ENCODE assay signal across 1 cellular context in the genomic region with DNA sequence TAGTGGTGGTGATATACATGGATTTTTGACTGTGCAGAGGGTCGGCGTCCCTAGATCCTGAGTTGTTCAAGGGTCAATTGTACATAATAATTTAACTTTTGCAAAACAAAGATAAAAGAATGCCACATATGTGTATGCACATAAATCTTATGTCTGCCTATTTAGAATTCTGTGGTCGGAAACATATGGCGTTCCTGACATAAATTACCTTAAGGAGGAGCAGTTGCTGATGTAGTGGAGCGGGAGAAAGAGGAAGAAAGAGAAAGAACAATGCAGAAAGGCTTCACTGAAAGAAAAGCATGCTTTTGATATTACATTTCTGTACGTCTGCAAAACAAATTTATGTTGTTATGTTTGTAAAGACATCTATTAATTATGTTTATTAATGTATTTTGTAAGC.
TF ChIP-seq lines count a peak whose summit lies in the region.

No MANE protein-coding gene starts in this region.

TF ChIP-seq in K562, 482 proteins besides CTCF, POLR2A, EP300 and RAD21:
- TF ChIP-seq TEAD4 (IDR thresholded peaks at IDR 0.05; ENCODE audit: low read length): peak; percentile 72; the same call in 1 of the 2 replicates
- no peak for TF ChIP-seq TEAD4 (CRISPR knock-in tag; IDR thresholded peaks at IDR 0.05; ENCODE audit: borderline replicate concordance)
- TF ChIP-seq ZNF583 (CRISPR knock-in tag; IDR thresholded peaks at IDR 0.05): no peak
- TF ChIP-seq GATAD2A (IDR thresholded peaks at IDR 0.05): no peak
- TF ChIP-seq, protein P1, sequence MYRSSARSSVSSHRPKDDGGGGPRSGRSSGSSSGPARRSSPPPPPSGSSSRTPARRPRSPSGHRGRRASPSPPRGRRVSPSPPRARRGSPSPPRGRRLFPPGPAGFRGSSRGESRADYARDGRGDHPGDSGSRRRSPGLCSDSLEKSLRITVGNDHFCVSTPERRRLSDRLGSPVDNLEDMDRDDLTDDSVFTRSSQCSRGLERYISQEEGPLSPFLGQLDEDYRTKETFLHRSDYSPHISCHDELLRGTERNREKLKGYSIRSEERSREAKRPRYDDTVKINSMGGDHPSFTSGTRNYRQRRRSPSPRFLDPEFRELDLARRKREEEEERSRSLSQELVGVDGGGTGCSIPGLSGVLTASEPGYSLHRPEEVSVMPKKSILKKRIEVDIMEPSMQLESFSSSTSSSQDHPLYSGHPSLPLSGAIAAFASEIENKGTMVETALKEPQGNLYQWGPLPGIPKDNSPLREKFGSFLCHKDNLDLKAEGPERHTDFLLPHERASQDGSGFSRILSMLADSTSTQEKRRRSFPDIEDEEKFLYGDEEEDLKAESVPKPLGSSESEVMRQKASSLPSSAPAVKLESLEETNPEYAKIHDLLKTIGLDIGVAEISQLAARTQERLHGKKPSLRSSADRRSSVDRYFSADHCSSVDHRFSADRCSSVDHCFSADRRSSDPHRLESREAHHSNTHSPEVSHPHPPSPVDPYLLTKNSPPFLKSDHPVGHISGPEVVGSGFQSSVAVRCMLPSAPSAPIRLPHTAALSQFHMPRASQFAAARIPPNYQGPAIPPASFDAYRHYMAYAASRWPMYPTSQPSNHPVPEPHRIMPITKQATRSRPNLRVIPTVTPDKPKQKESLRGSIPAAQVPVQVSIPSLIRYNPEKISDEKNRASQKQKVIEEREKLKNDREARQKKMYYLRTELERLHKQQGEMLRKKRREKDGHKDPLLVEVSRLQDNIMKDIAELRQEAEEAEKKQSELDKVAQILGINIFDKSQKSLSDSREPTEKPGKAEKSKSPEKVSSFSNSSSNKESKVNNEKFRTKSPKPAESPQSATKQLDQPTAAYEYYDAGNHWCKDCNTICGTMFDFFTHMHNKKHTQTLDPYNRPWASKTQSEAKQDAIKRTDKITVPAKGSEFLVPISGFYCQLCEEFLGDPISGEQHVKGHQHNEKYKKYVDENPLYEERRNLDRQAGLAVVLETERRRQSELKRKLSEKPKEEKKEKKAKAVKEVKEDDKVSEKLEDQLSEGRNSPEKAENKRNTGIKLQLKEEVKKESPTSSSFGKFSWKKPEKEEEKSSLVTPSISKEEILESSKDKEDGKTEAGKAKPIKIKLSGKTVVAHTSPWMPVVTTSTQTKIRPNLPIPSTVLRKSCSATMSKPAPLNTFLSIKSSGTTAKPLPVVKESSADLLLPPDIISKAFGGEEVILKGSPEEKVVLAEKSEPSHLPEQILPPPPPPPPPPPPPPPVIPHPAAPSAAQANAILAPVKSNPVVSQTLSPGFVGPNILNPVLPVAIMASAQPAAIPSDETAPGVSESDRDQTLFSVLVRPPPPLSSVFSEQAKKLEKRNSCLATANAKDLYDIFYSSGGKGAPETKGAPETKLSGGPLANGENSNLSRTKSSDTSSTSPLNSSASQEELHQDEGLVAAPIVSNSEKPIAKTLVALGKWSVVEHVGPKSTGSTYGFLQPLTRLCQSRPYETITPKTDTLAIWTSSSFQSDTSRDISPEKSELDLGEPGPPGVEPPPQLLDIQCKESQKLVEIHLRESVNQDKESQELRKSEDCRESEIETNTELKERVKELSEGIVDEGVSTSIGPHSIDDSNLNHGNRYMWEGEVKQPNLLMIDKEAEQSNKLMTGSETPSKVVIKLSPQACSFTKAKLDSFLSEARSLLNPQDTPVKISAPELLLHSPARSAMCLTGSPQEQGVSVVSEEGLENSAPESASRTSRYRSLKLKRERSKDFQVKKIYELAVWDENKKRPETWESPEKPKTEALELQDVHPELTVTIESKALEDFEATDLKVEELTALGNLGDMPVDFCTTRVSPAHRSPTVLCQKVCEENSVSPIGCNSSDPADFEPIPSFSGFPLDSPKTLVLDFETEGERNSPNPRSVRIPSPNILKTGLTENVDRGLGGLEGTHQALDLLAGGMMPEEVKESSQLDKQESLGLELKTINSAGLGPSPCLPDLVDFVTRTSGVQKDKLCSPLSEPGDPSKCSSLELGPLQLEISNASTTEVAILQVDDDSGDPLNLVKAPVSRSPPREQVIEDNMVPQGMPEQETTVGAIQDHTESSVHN (IDR thresholded peaks at IDR 0.05; ENCODE audit: borderline replicate concordance in 1 of 2, low read depth in 1 of 2): 0 out of 4 replicates have a peak, but pooled peaks of 1 of the 2 experiments have one; percentile 27
- TF ChIP-seq, protein P2, sequence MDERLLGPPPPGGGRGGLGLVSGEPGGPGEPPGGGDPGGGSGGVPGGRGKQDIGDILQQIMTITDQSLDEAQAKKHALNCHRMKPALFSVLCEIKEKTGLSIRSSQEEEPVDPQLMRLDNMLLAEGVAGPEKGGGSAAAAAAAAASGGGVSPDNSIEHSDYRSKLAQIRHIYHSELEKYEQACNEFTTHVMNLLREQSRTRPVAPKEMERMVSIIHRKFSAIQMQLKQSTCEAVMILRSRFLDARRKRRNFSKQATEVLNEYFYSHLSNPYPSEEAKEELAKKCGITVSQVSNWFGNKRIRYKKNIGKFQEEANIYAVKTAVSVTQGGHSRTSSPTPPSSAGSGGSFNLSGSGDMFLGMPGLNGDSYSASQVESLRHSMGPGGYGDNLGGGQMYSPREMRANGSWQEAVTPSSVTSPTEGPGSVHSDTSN (CRISPR knock-in tag; IDR thresholded peaks at IDR 0.05; ENCODE audit: low read depth): no peak
- TF ChIP-seq, protein P2 (tag; conservative IDR thresholded peaks at IDR 0.05; ENCODE audit: low read depth): peak; percentile 89
- TF ChIP-seq GABPA (tag; conservative IDR thresholded peaks at IDR 0.05; ENCODE audit: low read depth): 0 out of 2 replicates have a peak, but pooled peaks have one; percentile 10
- TF ChIP-seq, protein P3, sequence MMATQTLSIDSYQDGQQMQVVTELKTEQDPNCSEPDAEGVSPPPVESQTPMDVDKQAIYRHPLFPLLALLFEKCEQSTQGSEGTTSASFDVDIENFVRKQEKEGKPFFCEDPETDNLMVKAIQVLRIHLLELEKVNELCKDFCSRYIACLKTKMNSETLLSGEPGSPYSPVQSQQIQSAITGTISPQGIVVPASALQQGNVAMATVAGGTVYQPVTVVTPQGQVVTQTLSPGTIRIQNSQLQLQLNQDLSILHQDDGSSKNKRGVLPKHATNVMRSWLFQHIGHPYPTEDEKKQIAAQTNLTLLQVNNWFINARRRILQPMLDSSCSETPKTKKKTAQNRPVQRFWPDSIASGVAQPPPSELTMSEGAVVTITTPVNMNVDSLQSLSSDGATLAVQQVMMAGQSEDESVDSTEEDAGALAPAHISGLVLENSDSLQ (IDR thresholded peaks at IDR 0.05): peak; percentile 77
- TF ChIP-seq, protein P4, sequence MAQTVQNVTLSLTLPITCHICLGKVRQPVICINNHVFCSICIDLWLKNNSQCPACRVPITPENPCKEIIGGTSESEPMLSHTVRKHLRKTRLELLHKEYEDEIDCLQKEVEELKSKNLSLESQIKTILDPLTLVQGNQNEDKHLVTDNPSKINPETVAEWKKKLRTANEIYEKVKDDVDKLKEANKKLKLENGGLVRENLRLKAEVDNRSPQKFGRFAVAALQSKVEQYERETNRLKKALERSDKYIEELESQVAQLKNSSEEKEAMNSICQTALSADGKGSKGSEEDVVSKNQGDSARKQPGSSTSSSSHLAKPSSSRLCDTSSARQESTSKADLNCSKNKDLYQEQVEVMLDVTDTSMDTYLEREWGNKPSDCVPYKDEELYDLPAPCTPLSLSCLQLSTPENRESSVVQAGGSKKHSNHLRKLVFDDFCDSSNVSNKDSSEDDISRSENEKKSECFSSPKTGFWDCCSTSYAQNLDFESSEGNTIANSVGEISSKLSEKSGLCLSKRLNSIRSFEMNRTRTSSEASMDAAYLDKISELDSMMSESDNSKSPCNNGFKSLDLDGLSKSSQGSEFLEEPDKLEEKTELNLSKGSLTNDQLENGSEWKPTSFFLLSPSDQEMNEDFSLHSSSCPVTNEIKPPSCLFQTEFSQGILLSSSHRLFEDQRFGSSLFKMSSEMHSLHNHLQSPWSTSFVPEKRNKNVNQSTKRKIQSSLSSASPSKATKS (CRISPR knock-in tag; IDR thresholded peaks at IDR 0.05): no peak
- TF ChIP-seq TOE1 (IDR thresholded peaks at IDR 0.05; ENCODE audit: borderline replicate concordance): no peak
- no peak for TF ChIP-seq TOE1 (CRISPR knock-in tag; IDR thresholded peaks at IDR 0.05; ENCODE audit: borderline replicate concordance, low read depth)
- TF ChIP-seq, protein P5, sequence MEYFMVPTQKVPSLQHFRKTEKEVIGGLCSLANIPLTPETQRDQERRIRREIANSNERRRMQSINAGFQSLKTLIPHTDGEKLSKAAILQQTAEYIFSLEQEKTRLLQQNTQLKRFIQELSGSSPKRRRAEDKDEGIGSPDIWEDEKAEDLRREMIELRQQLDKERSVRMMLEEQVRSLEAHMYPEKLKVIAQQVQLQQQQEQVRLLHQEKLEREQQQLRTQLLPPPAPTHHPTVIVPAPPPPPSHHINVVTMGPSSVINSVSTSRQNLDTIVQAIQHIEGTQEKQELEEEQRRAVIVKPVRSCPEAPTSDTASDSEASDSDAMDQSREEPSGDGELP (CRISPR knock-in tag; IDR thresholded peaks at IDR 0.05; ENCODE audit: borderline replicate concordance): peak; percentile 17; the same call in 1 of the 2 replicates
- TF ChIP-seq TEAD1 (CRISPR knock-in tag; IDR thresholded peaks at IDR 0.05): peak in 1 of 2 experiments; percentile 71; a peak in 2 of 4 replicates
- TF ChIP-seq ARID1B (IDR thresholded peaks at IDR 0.05): peak; percentile 34; the same call in 1 of the 2 replicates
- TF ChIP-seq MEIS2 (IDR thresholded peaks at IDR 0.05; ENCODE audit: partially characterized antibody): peak; percentile 94
- peak; percentile 55 for TF ChIP-seq ETV1 (tag; conservative IDR thresholded peaks at IDR 0.05; ENCODE audit: low read depth)
- no peak for TF ChIP-seq ZNF282 (CRISPR knock-in tag; IDR thresholded peaks at IDR 0.05)
- no peak for TF ChIP-seq ZNF253 (CRISPR knock-in tag; conservative IDR thresholded peaks at IDR 0.05)
- TF ChIP-seq, protein P6, sequence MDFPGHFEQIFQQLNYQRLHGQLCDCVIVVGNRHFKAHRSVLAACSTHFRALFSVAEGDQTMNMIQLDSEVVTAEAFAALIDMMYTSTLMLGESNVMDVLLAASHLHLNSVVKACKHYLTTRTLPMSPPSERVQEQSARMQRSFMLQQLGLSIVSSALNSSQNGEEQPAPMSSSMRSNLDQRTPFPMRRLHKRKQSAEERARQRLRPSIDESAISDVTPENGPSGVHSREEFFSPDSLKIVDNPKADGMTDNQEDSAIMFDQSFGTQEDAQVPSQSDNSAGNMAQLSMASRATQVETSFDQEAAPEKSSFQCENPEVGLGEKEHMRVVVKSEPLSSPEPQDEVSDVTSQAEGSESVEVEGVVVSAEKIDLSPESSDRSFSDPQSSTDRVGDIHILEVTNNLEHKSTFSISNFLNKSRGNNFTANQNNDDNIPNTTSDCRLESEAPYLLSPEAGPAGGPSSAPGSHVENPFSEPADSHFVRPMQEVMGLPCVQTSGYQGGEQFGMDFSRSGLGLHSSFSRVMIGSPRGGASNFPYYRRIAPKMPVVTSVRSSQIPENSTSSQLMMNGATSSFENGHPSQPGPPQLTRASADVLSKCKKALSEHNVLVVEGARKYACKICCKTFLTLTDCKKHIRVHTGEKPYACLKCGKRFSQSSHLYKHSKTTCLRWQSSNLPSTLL (IDR thresholded peaks at IDR 0.05): no peak
- 0 out of 4 replicates have a peak, but pooled peaks of 1 of the 2 experiments have one; percentile 9 for TF ChIP-seq FOXA3 (CRISPR knock-in tag; conservative IDR thresholded peaks at IDR 0.05 in 1 of 2, IDR thresholded peaks at IDR 0.05 in 1 of 2)
- peak; percentile 50; the same call in 1 of the 2 replicates for TF ChIP-seq SOX6 (IDR thresholded peaks at IDR 0.05)
- peak; percentile 26; the same call in 1 of the 2 replicates for TF ChIP-seq CBFA2T3 (IDR thresholded peaks at IDR 0.05)
- TF ChIP-seq, protein P7, sequence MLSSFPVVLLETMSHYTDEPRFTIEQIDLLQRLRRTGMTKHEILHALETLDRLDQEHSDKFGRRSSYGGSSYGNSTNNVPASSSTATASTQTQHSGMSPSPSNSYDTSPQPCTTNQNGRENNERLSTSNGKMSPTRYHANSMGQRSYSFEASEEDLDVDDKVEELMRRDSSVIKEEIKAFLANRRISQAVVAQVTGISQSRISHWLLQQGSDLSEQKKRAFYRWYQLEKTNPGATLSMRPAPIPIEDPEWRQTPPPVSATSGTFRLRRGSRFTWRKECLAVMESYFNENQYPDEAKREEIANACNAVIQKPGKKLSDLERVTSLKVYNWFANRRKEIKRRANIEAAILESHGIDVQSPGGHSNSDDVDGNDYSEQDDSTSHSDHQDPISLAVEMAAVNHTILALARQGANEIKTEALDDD (IDR thresholded peaks at IDR 0.05): no peak
- TF ChIP-seq SMARCE1 (IDR thresholded peaks at IDR 0.05): peak; percentile 28; the same call in 1 of the 2 replicates
- no peak for TF ChIP-seq PRPF4 (IDR thresholded peaks at IDR 0.05; ENCODE audit: insufficient read depth, low read depth, low read length, poor library complexity, severe bottlenecking)
- TF ChIP-seq GTF2E2 (tag; IDR thresholded peaks at IDR 0.05): no peak
